Comparison of ENCODE assay signal across 8 cellular contexts in genomic region chr9:88535226-88535931, GRCh38. TPM values are rescaled to one million over a fixed set of nuclear protein-coding genes. Genes with fewer than 3 reads are reported as not detected.
DNase-seq lines count a peak whose midpoint lies in the region; TF ChIP-seq lines count a peak whose summit lies in the region.

No MANE protein-coding gene starts in this region.

- H3K27me3 ChIP-seq in BLaER1 (peaks cover 60% of the 10 kb centered on the region), colonic mucosa (no peaks in the 10 kb centered on the region), muscle layer of colon (ENCODE audit: control insufficient read depth in 1 of 2, insufficient read depth in 2 of 2, low read length in 2 of 2) (peaks cover 0 to 10% of the 10 kb centered on the region in 2 donors)

- no peaks in the 10 kb centered on the region for H3K36me3 ChIP-seq in BLaER1
- no peaks in the 10 kb centered on the region for H3K36me3 ChIP-seq in colonic mucosa
- no peaks in the 10 kb centered on the region for H3K36me3 ChIP-seq in muscle layer of colon (ENCODE audit: insufficient read depth, low read length)

- intact Hi-C loops in colonic mucosa (cut with DNase I), result no loop called here

- H3K27ac ChIP-seq in BLaER1 (no peak overlapping the region), colonic mucosa (no peak overlapping the region), muscle layer of colon (ENCODE audit: low read depth, low read length) (no peak overlapping the region)

- peak overlapping the region; percentile 72 for H3K4me2 ChIP-seq in BLaER1

- TF ChIP-seq CTCF in colonic mucosa (IDR thresholded peaks at IDR 0.05), result no peak

- H3K4me3 ChIP-seq in BLaER1, result peak overlapping the region; percentile 56
- H3K4me3 ChIP-seq in colonic mucosa, result peak overlapping the region; percentile 37
- peak overlapping the region; percentile 45 to 71 for H3K4me3 ChIP-seq in muscle layer of colon (ENCODE audit: low read depth in 1 of 2, low read length in 2 of 2)

- no peaks in the 10 kb centered on the region; the same call in 1 of the 2 replicates for H3K9me3 ChIP-seq in BLaER1
- no peaks in the 10 kb centered on the region for H3K9me3 ChIP-seq in colonic mucosa
- no peaks in the 10 kb centered on the region for H3K9me3 ChIP-seq in muscle layer of colon (ENCODE audit: low read length)

- DNase-seq in NCI-H1105 treated with DMSO at 0.1 percent for 48 hours (lab: John Stamatoyannopoulos, UW) (peak; percentile 58), colonic mucosa (peak; percentile 35), islet precursor cell (no peak), GM19238 (ENCODE audit: insufficient read length, low spot score) (no peak), GDM1 (lab: John Stamatoyannopoulos, UW) (no peak), NCI-H345 treated with DMSO at 0.1 percent for 48 hours (lab: John Stamatoyannopoulos, UW; ENCODE audit: unreplicated experiment) (no peak)

- no peak overlapping the region for H3K9ac ChIP-seq in BLaER1
- H3K9ac ChIP-seq in colonic mucosa (ENCODE audit: low read depth in 2 of 2, low read length in 2 of 2), result no peak overlapping the region
- no peak overlapping the region for H3K9ac ChIP-seq in muscle layer of colon (ENCODE audit: low read length)

- H3K4me1 ChIP-seq in BLaER1, result peaks cover 31% of the 10 kb centered on the region
- no peaks in the 10 kb centered on the region for H3K4me1 ChIP-seq in colonic mucosa
- H3K4me1 ChIP-seq in muscle layer of colon (ENCODE audit: insufficient read depth, low read length), result peaks cover 9% of the 10 kb centered on the region

- peaks cover 18% of the 10 kb centered on the region; the same call in 1 of the 2 replicates for H4K20me1 ChIP-seq in BLaER1

RNA-seq across cellular contexts. Expression of gene NXNL2, which starts 0.4 kb away (rescaled TPM):
- total RNA-seq in colonic mucosa, result not detected

Comparison
In these comparisons a context has a peak if more than half of its experiments do, and no peak if none do; other contexts are left out.
1. DNase-seq: peak in NCI-H1105 treated with DMSO at 0.1 percent for 48 hours (single experiment) and colonic mucosa (single experiment); none in islet precursor cell (single experiment), GM19238 (single experiment), GDM1 (single experiment) and NCI-H345 treated with DMSO at 0.1 percent for 48 hours (single experiment).
2. Peak in every context shown above with its lines, with median percentiles within 50 percentile points of each other: H3K4me3 ChIP-seq.